ENCODE assay signal across 29 cellular contexts in genomic region chr17:231191-231965, GRCh38. TPM values are rescaled to one million over a fixed set of nuclear protein-coding genes. Genes with fewer than 3 reads are reported as not detected.
DNase-seq lines count a peak whose midpoint lies in the region; ATAC-seq, FAIRE-seq and TF ChIP-seq lines count a peak whose summit lies in the region.
"Had no signal": no experiment of that assay in that cellular context is flagged by ENCODE, and none has a peak within 500 bp of the region (broad histone marks: within the 10 kb centered on the region; RNA-seq: fewer than 3 reads in every experiment).

No MANE protein-coding gene starts in this region.

- H3K79me2 ChIP-seq in OCI-LY1 (ENCODE audit: insufficient read depth, low read length), result no peaks in the 10 kb centered on the region

- H3K4me3 ChIP-seq in BLaER1 (no peak overlapping the region; the same call in 1 of the 2 replicates), OCI-LY1 (ENCODE audit: low read depth, low read length, poor library complexity, severe bottlenecking) (peak overlapping the region; percentile 26), left ventricle myocardium inferior (no peak overlapping the region)
- H3K4me3 ChIP-seq: adrenal gland, MG63, upper lobe of left lung had no signal

- intact Hi-C loops in left ventricle myocardium inferior (cut with micrococcal nuclease), result no loop called here

- no peak overlapping the region for H2AFZ ChIP-seq in OCI-LY1 (ENCODE audit: low read length)

- H3K9ac ChIP-seq in BLaER1, result peak overlapping the region; percentile 66
- peak overlapping the region; percentile 55 for H3K9ac ChIP-seq in OCI-LY1 (ENCODE audit: low read length)

- no peaks in the 10 kb centered on the region for H3K27me3 Mint-ChIP-seq in progenitor cell of endocrine pancreas
- H3K27me3 Mint-ChIP-seq: memory B cell had no signal

- H3K27me3 ChIP-seq in BLaER1 (no peaks in the 10 kb centered on the region), OCI-LY1 (ENCODE audit: insufficient read depth, low read length) (no peaks in the 10 kb centered on the region), left ventricle myocardium inferior (ENCODE audit: low read depth) (peaks cover 14% of the 10 kb centered on the region)
- H3K27me3 ChIP-seq: adrenal gland, brain microvascular endothelial cell, MG63, upper lobe of left lung had no signal

- peaks cover 10% of the 10 kb centered on the region; the same call in 1 of the 2 replicates for H3F3A ChIP-seq in OCI-LY1 (ENCODE audit: insufficient read depth, low read length)

- H3K4me3 Mint-ChIP-seq in progenitor cell of endocrine pancreas (ENCODE audit: low read depth), result no peak overlapping the region
- H3K4me3 Mint-ChIP-seq: memory B cell had no signal

- DNase-seq in left ventricle myocardium inferior (peak; percentile 14), progenitor cell of endocrine pancreas (ENCODE audit: low spot score, unreplicated experiment) (no peak), GM19239 (ENCODE audit: insufficient read length, low spot score) (no peak), D721Med (ENCODE audit: insufficient read length, low spot score) (no peak)
- DNase-seq: activated CD4-positive, alpha-beta T cell treated with anti-CD3 and anti-CD28 coated beads for 48 hours; activated naive CD4-positive, alpha-beta T cell; activated T-cell treated with anti-CD3 and anti-CD28 coated beads, Interleukin-2, amount 50 U/mL, for 48 hours; brain microvascular endothelial cell; C1 segment of cervical spinal cord; effector memory CD4-positive, alpha-beta T cell; foreskin fibroblast; HCEC 1CT; KBM-7; MG63; NCI-H2029 treated with DMSO at 0.1 percent for 48 hours; NCI-H226; NCI-H69; RPMI8226; stimulated activated CD4-positive, alpha-beta T cell treated with anti-CD3 and anti-CD28 coated beads, Interleukin-4, amount 100 ng/mL, for 1 hour; T-helper 2 cell; upper lobe of left lung had no signal

- H3K9me2 ChIP-seq in OCI-LY1 (ENCODE audit: low read depth, low read length), result no peaks in the 10 kb centered on the region

- peak overlapping the region; percentile 88 for H3K4me2 ChIP-seq in BLaER1
- H3K4me2 ChIP-seq in OCI-LY1 (ENCODE audit: low read length), result peak overlapping the region; percentile 58

- ATAC-seq in HG03354 (IDR thresholded peaks at IDR 0.05; ENCODE audit: poor library complexity, severe bottlenecking, unreplicated experiment), result no peak

- H3K9me3 ChIP-seq in BLaER1 (no peaks in the 10 kb centered on the region), OCI-LY1 (ENCODE audit: low read length) (no peaks in the 10 kb centered on the region), left ventricle myocardium inferior (replicated peaks) (no peaks in the 10 kb centered on the region)
- H3K9me3 ChIP-seq: adrenal gland, MG63, neutrophil, upper lobe of left lung had no signal

- H3K27ac ChIP-seq in BLaER1, result peak overlapping the region; percentile 72
- H3K27ac ChIP-seq in OCI-LY1 (ENCODE audit: low read depth, low read length, poor library complexity, severe bottlenecking), result peak overlapping the region; percentile 99
- peak overlapping the region; percentile 87 for H3K27ac ChIP-seq in left ventricle myocardium inferior (replicated peaks)
- H3K27ac ChIP-seq: brain microvascular endothelial cell had no signal

- peak overlapping the region; percentile 13 for H3K27ac Mint-ChIP-seq in progenitor cell of endocrine pancreas
- H3K27ac Mint-ChIP-seq: memory B cell had no signal

- H3K36me3 ChIP-seq in BLaER1 (no peaks in the 10 kb centered on the region; the same call in 1 of the 2 replicates), OCI-LY1 (ENCODE audit: insufficient read depth, low read length) (no peaks in the 10 kb centered on the region), left ventricle myocardium inferior (no peaks in the 10 kb centered on the region)
- H3K36me3 ChIP-seq: adrenal gland, brain microvascular endothelial cell, MG63, neutrophil, upper lobe of left lung had no signal

- H3K36me3 Mint-ChIP-seq in progenitor cell of endocrine pancreas (ENCODE audit: insufficient read depth), result no peaks in the 10 kb centered on the region

- TF ChIP-seq CTCF in OCI-LY1 (IDR thresholded peaks at IDR 0.05; ENCODE audit: low read length), result no peak
- no peak for TF ChIP-seq CTCF in left ventricle myocardium inferior (IDR thresholded peaks at IDR 0.05; ENCODE audit: borderline replicate concordance)
- TF ChIP-seq CTCF in progenitor cell of endocrine pancreas (IDR thresholded peaks at IDR 0.05; ENCODE audit: unreplicated experiment), result no peak
- no peak for TF ChIP-seq CTCF in D721Med (IDR thresholded peaks at IDR 0.05; ENCODE audit: insufficient read depth, missing control alignments)

- no peaks in the 10 kb centered on the region for H3K9me3 Mint-ChIP-seq in progenitor cell of endocrine pancreas (ENCODE audit: low read depth)
- H3K9me3 Mint-ChIP-seq: memory B cell had no signal

- H4K20me1 ChIP-seq in BLaER1 (peaks cover 15% of the 10 kb centered on the region; the same call in 1 of the 2 replicates), OCI-LY1 (ENCODE audit: insufficient read depth, low read length) (no peaks in the 10 kb centered on the region)

- H3K4me1 ChIP-seq in BLaER1 (peaks cover 98% of the 10 kb centered on the region), OCI-LY1 (ENCODE audit: insufficient read depth, low read length, severe bottlenecking) (peaks cover 40% of the 10 kb centered on the region), left ventricle myocardium inferior (peaks cover 43% of the 10 kb centered on the region)

- H3K4me1 Mint-ChIP-seq in progenitor cell of endocrine pancreas (ENCODE audit: low read depth), result no peaks in the 10 kb centered on the region
- H3K4me1 Mint-ChIP-seq: memory B cell had no signal

- FAIRE-seq in GM19239 (lab: Jason Lieb, UNC), result no peak
- FAIRE-seq in D721Med (lab: Jason Lieb, UNC), result no peak
- FAIRE-seq: colon, HTR-8/SVneo had no signal

RNA-seq across cellular contexts. Expression of gene DOC2B, which starts 49.9 kb away (rescaled TPM):
- total RNA-seq in left ventricle myocardium inferior, result 2.7 TPM
- 1.2 and 1.3 TPM in 2 replicates for total RNA-seq in progenitor cell of endocrine pancreas
